13 cellular contexts compared by ENCODE assay signal in the genomic region with DNA sequence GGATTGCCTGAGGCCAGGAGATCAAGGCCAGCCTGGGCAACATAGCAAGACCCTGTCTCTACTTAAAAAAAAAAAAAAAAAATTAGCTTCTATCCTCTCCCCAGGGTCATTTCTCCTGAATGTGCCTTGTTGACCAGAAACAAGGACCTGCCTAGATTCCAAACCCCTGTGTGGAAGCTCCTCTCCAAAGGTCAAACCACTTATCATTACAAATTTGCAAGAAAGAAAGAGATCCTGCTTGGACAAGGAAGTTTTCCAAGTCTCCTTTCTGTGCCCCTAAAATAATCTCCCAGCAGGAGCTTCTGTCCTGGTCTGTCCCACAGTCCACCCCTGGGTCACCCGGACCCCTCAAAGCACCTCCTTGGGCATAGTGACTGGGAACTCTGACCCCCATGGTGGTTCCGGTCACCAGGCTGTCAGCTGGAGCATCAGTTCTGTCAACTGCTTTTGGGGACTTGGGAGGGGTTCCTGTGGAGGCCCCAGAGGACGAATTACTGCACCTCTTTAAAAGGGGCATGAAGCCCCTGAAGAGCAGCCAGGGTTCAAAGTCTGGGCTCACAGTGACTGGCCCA. TPM values are rescaled to one million over a fixed set of nuclear protein-coding genes. Genes with fewer than 3 reads are reported as not detected.
DNase-seq lines count a peak whose midpoint lies in the region; FAIRE-seq and TF ChIP-seq lines count a peak whose summit lies in the region.
"Had no signal": no experiment of that assay in that cellular context is flagged by ENCODE, and none has a peak within 500 bp of the region (broad histone marks: within the 10 kb centered on the region; RNA-seq: fewer than 3 reads in every experiment).

No MANE protein-coding gene starts in this region.

- no peak overlapping the region for H3K4me3 ChIP-seq in mucosa of rectum (ENCODE audit: low read length in 2 of 2)
- H3K4me3 ChIP-seq in tibial nerve, result no peak overlapping the region
- H3K4me3 ChIP-seq: testis had no signal

- WGBS in tibial nerve, 2 donors, result 80 to 84% methylated on average over 3 of the region's 3 CpGs

- no peak for TF ChIP-seq EP300 in tibial nerve (IDR thresholded peaks at IDR 0.05)

- peaks cover 10% of the 10 kb centered on the region for H3K36me3 Mint-ChIP-seq in activated T-cell treated with anti-CD3 and anti-CD28 coated beads, Interleukin-2, amount 50 U/mL, for 24 hours (ENCODE audit: low read depth)
- H3K36me3 Mint-ChIP-seq in MCF 10A (ENCODE audit: insufficient read depth, unreplicated experiment), result peaks cover 4% of the 10 kb centered on the region
- H3K36me3 Mint-ChIP-seq: naive B cell had no signal

- no peak for FAIRE-seq in RCC 7860 (lab: Jason Lieb, UNC)
- FAIRE-seq: A204.1 had no signal

- TF ChIP-seq CTCF in MCF 10A (IDR thresholded peaks at IDR 0.05; ENCODE audit: unreplicated experiment) (no peak), tibial nerve (IDR thresholded peaks at IDR 0.05) (no peak)

- CTCF ChIA-PET in MCF 10A (lab: Yijun Ruan, JAX), result interaction anchor here (0.7 to 7.2 kb wide), 6 partner anchors 10 to 40 kb away, joined by 3 to 53 read pairs (median 14); no protein-coding TSS in a partner anchor

- DNase-seq in activated T-cell treated with anti-CD3 and anti-CD28 coated beads, Interleukin-2, amount 50 U/mL, for 24 hours, result no peak
- no peak for DNase-seq in activated T-cell treated with anti-CD3 and anti-CD28 coated beads, Interleukin-2, amount 50 U/mL, for 48 hours
- no peak for DNase-seq in MCF 10A (ENCODE audit: unreplicated experiment)
- DNase-seq in tibial nerve (ENCODE audit: low spot score in 2 of 2), result no peak
- DNase-seq in RCC 7860 (ENCODE audit: low spot score), result no peak
- no peak for DNase-seq in cortex of kidney (lab: John Stamatoyannopoulos, UW)
- no peak for DNase-seq in kidney glomerular epithelial cell (lab: John Stamatoyannopoulos, UW)
- DNase-seq: KG1; naive B cell; stimulated activated CD4-positive, alpha-beta T cell treated with anti-CD3 and anti-CD28 coated beads, Interleukin-4, amount 100 ng/mL, for 1 hour had no signal

- no TSS peak for BruUV-seq in MCF 10A (replicated peaks; lab: Mats Ljungman, UMichigan)

- H3K27ac Mint-ChIP-seq in activated T-cell treated with anti-CD3 and anti-CD28 coated beads, Interleukin-2, amount 50 U/mL, for 24 hours, result peak overlapping the region; percentile 80
- peak overlapping the region; percentile 88 for H3K27ac Mint-ChIP-seq in MCF 10A (ENCODE audit: low read depth, unreplicated experiment)

- H3K9me3 ChIP-seq in mucosa of rectum (ENCODE audit: control insufficient read depth in 2 of 2, low read length in 2 of 2) (no peaks in the 10 kb centered on the region), tibial nerve (no peaks in the 10 kb centered on the region)
- H3K9me3 ChIP-seq: testis had no signal

- POLR2A ChIA-PET in MCF 10A (lab: Yijun Ruan, JAX), result interaction anchor here (0.6 to 5.3 kb wide), 14 partner anchors 8 to 150 kb away, joined by 3 to 40 read pairs (median 5); a partner anchor contains a TSS

- no peak for TF ChIP-seq POLR2A in tibial nerve (IDR thresholded peaks at IDR 0.05)

- peaks cover 92% of the 10 kb centered on the region for H3K4me1 Mint-ChIP-seq in activated T-cell treated with anti-CD3 and anti-CD28 coated beads, Interleukin-2, amount 50 U/mL, for 24 hours (ENCODE audit: low read depth)
- peaks cover 65% of the 10 kb centered on the region for H3K4me1 Mint-ChIP-seq in MCF 10A (ENCODE audit: insufficient read depth, unreplicated experiment)

- H3K9ac ChIP-seq in mucosa of rectum (ENCODE audit: low read depth in 1 of 2, low read length in 2 of 2), result no peak overlapping the region

- H3K27me3 ChIP-seq in mucosa of rectum (ENCODE audit: control insufficient read depth in 2 of 2, insufficient read depth in 2 of 2, low read length in 2 of 2) (no peaks in the 10 kb centered on the region), tibial nerve (no peaks in the 10 kb centered on the region)
- H3K27me3 ChIP-seq: testis had no signal

- H3K4me1 ChIP-seq in mucosa of rectum (ENCODE audit: control insufficient read depth in 2 of 2, insufficient read depth in 2 of 2, low read length in 2 of 2) (peaks cover 66 to 71% of the 10 kb centered on the region in 2 donors), tibial nerve (peaks cover 0 to 92% (median 29%) of the 10 kb centered on the region in 4 donors)

- no peaks in the 10 kb centered on the region for H3K27me3 Mint-ChIP-seq in activated T-cell treated with anti-CD3 and anti-CD28 coated beads, Interleukin-2, amount 50 U/mL, for 24 hours
- H3K27me3 Mint-ChIP-seq in MCF 10A (ENCODE audit: insufficient read depth, unreplicated experiment), result no peaks in the 10 kb centered on the region

- H3K36me3 ChIP-seq in mucosa of rectum (ENCODE audit: control insufficient read depth in 2 of 2, insufficient read depth in 2 of 2, low read length in 2 of 2) (peaks cover 0 to 3% of the 10 kb centered on the region in 2 donors), tibial nerve (no peaks in the 10 kb centered on the region)

- H3K4me3 Mint-ChIP-seq in activated T-cell treated with anti-CD3 and anti-CD28 coated beads, Interleukin-2, amount 50 U/mL, for 24 hours, result no peak overlapping the region
- H3K4me3 Mint-ChIP-seq in MCF 10A (ENCODE audit: unreplicated experiment), result no peak overlapping the region
- H3K4me3 Mint-ChIP-seq: naive B cell had no signal

- H3K27ac ChIP-seq in mucosa of rectum (ENCODE audit: low read depth in 2 of 2, low read length in 2 of 2) (peak overlapping the region; percentile 78 to 92), tibial nerve (peak overlapping the region; percentile 71 to 89 (median 78))

- intact Hi-C loops in MCF 10A (cut with micrococcal nuclease), result loop anchor here (1.0 kb wide), 2 partner anchors 11 to 39 kb away; a partner anchor contains a TSS

- no peaks in the 10 kb centered on the region for H3K9me3 Mint-ChIP-seq in activated T-cell treated with anti-CD3 and anti-CD28 coated beads, Interleukin-2, amount 50 U/mL, for 24 hours
- H3K9me3 Mint-ChIP-seq in MCF 10A (ENCODE audit: unreplicated experiment), result no peaks in the 10 kb centered on the region
- H3K9me3 Mint-ChIP-seq: naive B cell had no signal

RNA-seq across cellular contexts. Expression of a gene that starts 38.4 kb away (rescaled TPM):
- total RNA-seq in MCF 10A (2022) (239 and 312 TPM in 2 replicates), tibial nerve (100 to 1,000 TPM; 130 to 273 (median 152) TPM)
